ENCODE assay signal across 9 cellular contexts in the genomic region with DNA sequence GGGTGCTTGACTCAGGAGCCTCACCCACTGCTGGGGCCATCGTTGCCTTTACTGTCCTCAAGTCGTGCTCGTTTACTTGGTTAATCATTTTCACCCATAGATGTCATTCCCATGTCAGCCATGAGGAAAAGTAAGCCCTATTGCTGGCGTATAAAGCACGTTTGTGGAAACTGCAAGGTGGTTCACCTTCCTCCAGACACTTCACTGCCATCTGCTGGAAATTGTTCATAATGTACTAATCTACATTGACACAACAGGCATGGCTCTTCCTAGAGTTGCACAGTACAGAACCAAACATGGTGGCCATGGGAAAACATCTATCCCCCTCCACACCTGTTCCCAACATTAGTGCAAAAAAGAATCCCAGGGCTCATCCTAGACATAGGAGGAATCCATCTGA.
DNase-seq lines count a peak whose midpoint lies in the region; ATAC-seq and TF ChIP-seq lines count a peak whose summit lies in the region.
"Had no signal": no experiment of that assay in that cellular context is flagged by ENCODE, and none has a peak within 500 bp of the region (broad histone marks: within the 10 kb centered on the region; RNA-seq: fewer than 3 reads in every experiment).

No MANE protein-coding gene starts in this region.

- H3K27me3 Mint-ChIP-seq in neural progenitor cell (ENCODE audit: insufficient read depth, low read depth), result no peaks in the 10 kb centered on the region
- peaks cover 2% of the 10 kb centered on the region for H3K27me3 Mint-ChIP-seq in activated naive CD4-positive, alpha-beta T cell treated with anti-CD3 and anti-CD28 coated beads for 36 hours (ENCODE audit: low read depth)

- intact Hi-C loops in activated naive CD4-positive, alpha-beta T cell treated with anti-CD3 and anti-CD28 coated beads for 36 hours (cut with micrococcal nuclease), result no loop called here

- H3K36me3 ChIP-seq in neural progenitor cell, result no peaks in the 10 kb centered on the region

- no peak overlapping the region for H3K4me3 Mint-ChIP-seq in neural progenitor cell
- no peak overlapping the region for H3K4me3 Mint-ChIP-seq in activated naive CD4-positive, alpha-beta T cell treated with anti-CD3 and anti-CD28 coated beads for 36 hours

- no peak overlapping the region for H3K9ac ChIP-seq in neural progenitor cell

- no peaks in the 10 kb centered on the region for H3K36me3 Mint-ChIP-seq in neural progenitor cell
- no peaks in the 10 kb centered on the region for H3K36me3 Mint-ChIP-seq in activated naive CD4-positive, alpha-beta T cell treated with anti-CD3 and anti-CD28 coated beads for 36 hours (ENCODE audit: low read depth)

- no peaks in the 10 kb centered on the region for H3K4me1 Mint-ChIP-seq in neural progenitor cell
- no peaks in the 10 kb centered on the region for H3K4me1 Mint-ChIP-seq in activated naive CD4-positive, alpha-beta T cell treated with anti-CD3 and anti-CD28 coated beads for 36 hours (ENCODE audit: low read depth)

- no peak overlapping the region for H3K27ac Mint-ChIP-seq in neural progenitor cell
- H3K27ac Mint-ChIP-seq in activated naive CD4-positive, alpha-beta T cell treated with anti-CD3 and anti-CD28 coated beads for 36 hours, result no peak overlapping the region

- H4K20me1 ChIP-seq in neural progenitor cell (ENCODE audit: low read depth), result no peaks in the 10 kb centered on the region

- no peaks in the 10 kb centered on the region for H3K27me3 ChIP-seq in neural progenitor cell

- H3F3A ChIP-seq in neural progenitor cell (ENCODE audit: low read depth), result no peaks in the 10 kb centered on the region

- no peak for ATAC-seq in GM21360 (IDR thresholded peaks at IDR 0.05; ENCODE audit: unreplicated experiment)

- H3K4me2 ChIP-seq in neural progenitor cell, result no peak overlapping the region

- no peak overlapping the region for H3K27ac ChIP-seq in neural progenitor cell
- H3K27ac ChIP-seq: HL-60 had no signal

- DNase-seq in NAMALWA (ENCODE audit: low spot score) (peak; percentile 23), cerebellar cortex (ENCODE audit: low spot score) (peak; percentile 9), neural progenitor cell (ENCODE audit: low spot score) (peak; percentile 48), GM10266 (ENCODE audit: extremely low spot score) (no peak), HCEC 1CT (no peak)
- DNase-seq in activated naive CD4-positive, alpha-beta T cell treated with anti-CD3 and anti-CD28 coated beads for 36 hours, result no peak

- H3K4me3 ChIP-seq in neural progenitor cell, result no peak overlapping the region

- peaks cover 2% of the 10 kb centered on the region for H3K9me3 Mint-ChIP-seq in neural progenitor cell
- peaks cover 2% of the 10 kb centered on the region for H3K9me3 Mint-ChIP-seq in activated naive CD4-positive, alpha-beta T cell treated with anti-CD3 and anti-CD28 coated beads for 36 hours

- H3K9me3 ChIP-seq in neural progenitor cell (ENCODE audit: low read depth), result no peaks in the 10 kb centered on the region

- H2AFZ ChIP-seq in neural progenitor cell (replicated peaks), result peak overlapping the region; percentile 33

- no peaks in the 10 kb centered on the region for H3K79me2 ChIP-seq in neural progenitor cell (ENCODE audit: low read depth)

- H3K4me1 ChIP-seq in neural progenitor cell, result peaks cover 25% of the 10 kb centered on the region

- CTCF ChIA-PET in activated naive CD4-positive, alpha-beta T cell treated with anti-CD3 and anti-CD28 coated beads for 36 hours (lab: Charles Lee), result no interaction called here

- peak; percentile 27 for TF ChIP-seq CTCF in GM12873 (IDR thresholded peaks at IDR 0.05; ENCODE audit: insufficient read depth, low read depth, low read length, missing control alignments)
- peak; percentile 38 for TF ChIP-seq CTCF in neural progenitor cell (IDR thresholded peaks at IDR 0.05)
- no peak for TF ChIP-seq CTCF in GM10266 (IDR thresholded peaks at IDR 0.05; ENCODE audit: control insufficient read depth, insufficient read depth, low read depth, missing control alignments)

Comparison
In these comparisons a context has a peak if more than half of its experiments do, and no peak if none do; other contexts are left out.
1. DNase-seq: peak in NAMALWA (single experiment), cerebellar cortex (single experiment) and neural progenitor cell (single experiment); none in GM10266 (single experiment), HCEC 1CT (single experiment) and activated naive CD4-positive, alpha-beta T cell treated with anti-CD3 and anti-CD28 coated beads for 36 hours (single experiment).